ENCODE assay signal across 17 cellular contexts in the genomic region with DNA sequence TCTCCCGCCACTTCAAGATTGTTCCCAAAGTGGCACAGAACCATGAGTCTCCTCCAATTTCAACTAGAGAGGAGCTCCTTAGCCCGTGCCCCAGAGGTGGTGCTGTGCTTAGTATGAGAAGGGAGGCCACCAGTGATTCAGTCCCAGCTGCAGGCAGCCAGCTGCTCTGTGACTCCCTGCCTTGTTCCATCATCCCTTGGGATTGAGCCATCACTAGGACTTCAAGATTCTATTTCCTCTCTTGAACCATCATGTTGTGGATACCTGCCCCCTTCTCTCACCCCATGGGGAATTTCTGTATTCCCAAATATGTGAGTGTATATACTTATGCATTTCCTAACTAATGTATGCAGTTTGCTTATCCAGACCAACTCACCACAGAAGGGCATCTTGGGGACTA.
DNase-seq lines count a peak whose midpoint lies in the region; ATAC-seq and TF ChIP-seq lines count a peak whose summit lies in the region.
"Had no signal": no experiment of that assay in that cellular context is flagged by ENCODE, and none has a peak within 500 bp of the region (broad histone marks: within the 10 kb centered on the region; RNA-seq: fewer than 3 reads in every experiment).

No MANE protein-coding gene starts in this region.

- H3K4me2 ChIP-seq in fibroblast of lung (ENCODE audit: extremely low read depth, insufficient read depth, low read length), result no peak overlapping the region
- H3K4me2 ChIP-seq: BLaER1 treated with 17β-estradiol and CSF1 and Interleukin-3, amounts not matched to agents 10 nM and 100 nM; GM23338; KMS-11 had no signal

- 69 to 88% (median 85%) methylated on average over 2 of the region's 2 CpGs for WGBS in stomach, 5 donors

- H3K79me2 ChIP-seq in fibroblast of lung (ENCODE audit: control insufficient read depth, insufficient read depth, low read length), result no peaks in the 10 kb centered on the region

- H3K36me3 ChIP-seq in fibroblast of lung (ENCODE audit: control insufficient read depth, insufficient read depth, low read length) (no peaks in the 10 kb centered on the region), stomach (no peaks in the 10 kb centered on the region), tibial artery (no peaks in the 10 kb centered on the region)
- H3K36me3 ChIP-seq: BLaER1 treated with 17β-estradiol and CSF1 and Interleukin-3, amounts not matched to agents 10 nM and 100 nM had no signal

- no peaks in the 10 kb centered on the region for H3K9me3 ChIP-seq in fibroblast of lung (ENCODE audit: control insufficient read depth, insufficient read depth, low read depth, low read length)
- no peaks in the 10 kb centered on the region for H3K9me3 ChIP-seq in stomach
- no peaks in the 10 kb centered on the region for H3K9me3 ChIP-seq in tibial artery
- H3K9me3 ChIP-seq: BLaER1 treated with 17β-estradiol and CSF1 and Interleukin-3, amounts not matched to agents 10 nM and 100 nM had no signal

- TF ChIP-seq CTCF in fibroblast of lung (conservative IDR thresholded peaks at IDR 0.05 in 1 of 2, IDR thresholded peaks at IDR 0.05 in 1 of 2; ENCODE audit: low read depth in 1 of 2, low read length in 2 of 2), result no peak
- TF ChIP-seq CTCF in stomach (IDR thresholded peaks at IDR 0.05), result no peak
- TF ChIP-seq CTCF in tibial artery (IDR thresholded peaks at IDR 0.05), result no peak

- H3K4me1 ChIP-seq in fibroblast of lung (ENCODE audit: control insufficient read depth, extremely low read depth, insufficient read depth, low read length) (peaks cover 13% of the 10 kb centered on the region), stomach (peaks cover 6 to 13% (median 10%) of the 10 kb centered on the region in 4 donors), tibial artery (peaks cover 0 to 23% (median 17%) of the 10 kb centered on the region in 4 donors)

- TF ChIP-seq EP300 in stomach (IDR thresholded peaks at IDR 0.05), result no peak

- intact Hi-C loops in stomach (cut with DNase I; ENCODE audit: low total_unique reads), result no loop called here
- intact Hi-C loops in tibial artery (cut with DNase I; ENCODE audit: low total_unique reads), result no loop called here

- H3K27me3 ChIP-seq in fibroblast of lung (ENCODE audit: control insufficient read depth, insufficient read depth, low read length), result no peaks in the 10 kb centered on the region
- H3K27me3 ChIP-seq in stomach, result no peaks in the 10 kb centered on the region
- H3K27me3 ChIP-seq in tibial artery, result no peaks in the 10 kb centered on the region
- H3K27me3 ChIP-seq: BLaER1 treated with 17β-estradiol and CSF1 and Interleukin-3, amounts not matched to agents 10 nM and 100 nM had no signal

- DNase-seq in AG08396 (ENCODE audit: low spot score) (peak; percentile 17), Daoy (ENCODE audit: low read depth) (peak; percentile 23), M059J (ENCODE audit: low read depth) (peak; percentile 22), fibroblast of lung (ENCODE audit: low read depth in 2 of 2) (peak; percentile 33 to 49), stomach (no peak), tibial artery (no peak)
- DNase-seq: DMS 273 treated with DMSO at 0.1 percent for 48 hours, NCI-H1105 treated with DMSO at 0.1 percent for 48 hours, NCI-H187 treated with DMSO at 0.1 percent for 48 hours, NCI-H226, SHP77 had no signal

- H3K4me3 ChIP-seq in fibroblast of lung (replicated peaks in 1 of 4; ENCODE audit: control extremely low read depth in 1 of 4, insufficient read depth in 1 of 4, low read depth in 3 of 4, low read length in 4 of 4) (no peak overlapping the region), stomach (no peak overlapping the region), tibial artery (no peak overlapping the region)
- H3K4me3 ChIP-seq: BLaER1 treated with 17β-estradiol and CSF1 and Interleukin-3, amounts not matched to agents 10 nM and 100 nM; GM23338 had no signal

- no peak overlapping the region for H2AFZ ChIP-seq in fibroblast of lung (ENCODE audit: low read length)
- H2AFZ ChIP-seq: GM23338 had no signal

- no peak overlapping the region for H3K27ac ChIP-seq in fibroblast of lung (ENCODE audit: insufficient read depth, low read length)
- H3K27ac ChIP-seq in stomach, result no peak overlapping the region
- no peak overlapping the region for H3K27ac ChIP-seq in tibial artery
- H3K27ac ChIP-seq: BLaER1 treated with 17β-estradiol and CSF1 and Interleukin-3, amounts not matched to agents 10 nM and 100 nM; KMS-11 had no signal

- no peaks in the 10 kb centered on the region for H4K20me1 ChIP-seq in fibroblast of lung (ENCODE audit: control insufficient read depth, extremely low read depth, insufficient read depth, low read length)
- H4K20me1 ChIP-seq: BLaER1 treated with 17β-estradiol and CSF1 and Interleukin-3, amounts not matched to agents 10 nM and 100 nM had no signal

- H3K9ac ChIP-seq in fibroblast of lung (ENCODE audit: insufficient read depth, low read length), result no peak overlapping the region
- H3K9ac ChIP-seq: BLaER1 treated with 17β-estradiol and CSF1 and Interleukin-3, amounts not matched to agents 10 nM and 100 nM; KMS-11 had no signal

- TF ChIP-seq POLR2A in stomach (IDR thresholded peaks at IDR 0.05), result no peak

- no peak for ATAC-seq in GM19467 (IDR thresholded peaks at IDR 0.05; ENCODE audit: unreplicated experiment)
- no peak for ATAC-seq in HG03139 (IDR thresholded peaks at IDR 0.05; ENCODE audit: unreplicated experiment)
- ATAC-seq: GM23338, SK-N-SH treated with all-trans-retinoic acid at 6 μM for 48 hours had no signal

Comparison
In these comparisons a context has a peak if more than half of its experiments do, and no peak if none do; other contexts are left out.
1. DNase-seq: peak in AG08396 (single experiment), Daoy (single experiment), M059J (single experiment) and fibroblast of lung (2 of 2); none in stomach (single experiment) and tibial artery (0 of 2).